In the genomic region with DNA sequence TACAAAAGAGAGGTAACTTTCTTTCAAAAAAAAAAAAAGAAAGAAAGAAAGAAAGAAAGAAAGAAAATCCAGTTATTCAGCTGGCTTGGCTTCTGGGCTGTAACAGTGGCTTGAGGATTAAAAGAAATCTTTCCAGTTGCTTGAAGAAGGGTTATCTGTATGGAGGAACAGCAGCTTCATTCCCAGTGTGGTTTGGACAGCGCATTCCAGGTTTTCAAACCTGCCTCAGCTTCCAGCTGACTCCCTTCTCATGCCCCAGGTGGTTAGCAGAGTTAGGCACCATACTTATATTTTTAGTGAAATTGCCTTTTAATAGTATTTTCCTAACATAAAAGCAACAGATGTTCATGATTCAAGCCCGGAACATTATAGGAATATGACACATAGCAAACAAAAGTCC, we compare ENCODE assay signal across 24 cellular contexts.
"Had no signal": no experiment of that assay in that cellular context is flagged by ENCODE, and none has a peak within 500 bp of the region (broad histone marks: within the 10 kb centered on the region; RNA-seq: fewer than 3 reads in every experiment).

No MANE protein-coding gene starts in this region.

- H3K4me3 ChIP-seq: breast epithelium, esophagus muscularis mucosa, left lung, ovary, right atrium auricular region, spleen, tibial nerve had no signal

- H3K27ac Mint-ChIP-seq: activated CD4-positive, alpha-beta T cell treated with anti-CD3 and anti-CD28 coated beads for 36 hours; activated CD8-positive, alpha-beta memory T cell treated with anti-CD3 and anti-CD28 coated beads, Interleukin-2, amount 10 ng/mL, durations not matched to agents 7 days and 5 days; activated CD8-positive, alpha-beta T cell treated with anti-CD3 and anti-CD28 coated beads, Interleukin-2, amount 10 ng/mL, durations not matched to agents 7 days and 5 days; activated naive CD4-positive, alpha-beta T cell treated with anti-CD3 and anti-CD28 coated beads, Interleukin-2, amount 50 U/mL, for 72 hours; activated T-cell treated with anti-CD3 and anti-CD28 coated beads, Interleukin-2, amount 50 U/mL, for 72 hours; endodermal cell; naive B cell had no signal

- H3K36me3 ChIP-seq: breast epithelium, esophagus muscularis mucosa, left lung, ovary, right atrium auricular region, tibial nerve had no signal

- H3K27me3 ChIP-seq: esophagus muscularis mucosa, foreskin keratinocyte, left lung, ovary, right atrium auricular region, spleen had no signal

- H3K27me3 Mint-ChIP-seq: activated CD4-positive, alpha-beta T cell treated with anti-CD3 and anti-CD28 coated beads for 36 hours; activated CD8-positive, alpha-beta memory T cell treated with anti-CD3 and anti-CD28 coated beads, Interleukin-2, amount 10 ng/mL, durations not matched to agents 7 days and 5 days; naive B cell had no signal

- DNase-seq: activated CD4-positive, alpha-beta T cell treated with anti-CD3 and anti-CD28 coated beads for 36 hours; activated CD4-positive, CD25-positive, alpha-beta regulatory T cell; activated CD8-positive, alpha-beta memory T cell treated with anti-CD3 and anti-CD28 coated beads, Interleukin-2, amount 10 ng/mL, durations not matched to agents 7 days and 5 days; activated CD8-positive, alpha-beta T cell treated with anti-CD3 and anti-CD28 coated beads, Interleukin-2, amount 10 ng/mL, durations not matched to agents 7 days and 5 days; activated naive CD4-positive, alpha-beta T cell; activated T-cell treated with anti-CD3 and anti-CD28 coated beads, Interleukin-2, amount 50 U/mL, for 72 hours; anterior cingulate cortex; central memory CD4-positive, alpha-beta T cell; endodermal cell; foreskin keratinocyte; glutamatergic neuron; left lung; naive B cell; nephron progenitor cell; ovary; spleen; stimulated activated naive CD4-positive, alpha-beta T cell; T-helper 1 cell had no signal

- H3K4me1 ChIP-seq: breast epithelium, foreskin keratinocyte, left lung, right atrium auricular region, spleen, tibial nerve had no signal

- H3K27ac ChIP-seq: breast epithelium, esophagus muscularis mucosa, foreskin keratinocyte, left lung, ovary, right atrium auricular region, spleen, tibial nerve had no signal

- H3K9me3 ChIP-seq: breast epithelium, esophagus muscularis mucosa, left lung, ovary, right atrium auricular region, spleen, tibial nerve had no signal

- FAIRE-seq: islet of Langerhans had no signal

- H3K9me3 Mint-ChIP-seq: activated naive CD4-positive, alpha-beta T cell treated with anti-CD3 and anti-CD28 coated beads, Interleukin-2, amount 50 U/mL, for 72 hours; activated T-cell treated with anti-CD3 and anti-CD28 coated beads, Interleukin-2, amount 50 U/mL, for 72 hours; endodermal cell; nephron progenitor cell had no signal

- H3K4me3 Mint-ChIP-seq: activated CD4-positive, alpha-beta T cell treated with anti-CD3 and anti-CD28 coated beads for 36 hours; activated CD8-positive, alpha-beta memory T cell treated with anti-CD3 and anti-CD28 coated beads, Interleukin-2, amount 10 ng/mL, durations not matched to agents 7 days and 5 days; activated CD8-positive, alpha-beta T cell treated with anti-CD3 and anti-CD28 coated beads, Interleukin-2, amount 10 ng/mL, durations not matched to agents 7 days and 5 days; activated T-cell treated with anti-CD3 and anti-CD28 coated beads, Interleukin-2, amount 50 U/mL, for 72 hours; endodermal cell; naive B cell; nephron progenitor cell had no signal
